In genomic region chr10:84765656-84766055, GRCh38 we compare ENCODE assay signal across 26 cellular contexts.
DNase-seq lines count a peak whose midpoint lies in the region; ATAC-seq, FAIRE-seq and TF ChIP-seq lines count a peak whose summit lies in the region.
"Had no signal": no experiment of that assay in that cellular context is flagged by ENCODE, and none has a peak within 500 bp of the region (broad histone marks: within the 10 kb centered on the region; RNA-seq: fewer than 3 reads in every experiment).

No MANE protein-coding gene starts in this region.

- H3K4me3 Mint-ChIP-seq in Caco-2 (ENCODE audit: unreplicated experiment) (no peak overlapping the region), osteocyte (ENCODE audit: unreplicated experiment) (no peak overlapping the region)
- H3K4me3 Mint-ChIP-seq: B cell; CD4-positive, CD25-positive, alpha-beta regulatory T cell; CD8-positive, alpha-beta T cell; HFFc6 had no signal

- H2AFZ ChIP-seq in hepatocyte: no peak overlapping the region
- no peak overlapping the region for H2AFZ ChIP-seq in HepG2 (ENCODE audit: low read length)
- no peak overlapping the region for H2AFZ ChIP-seq in GM23248

- H3K36me3 ChIP-seq in Caco-2 (ENCODE audit: control insufficient read depth, insufficient read depth, low read length): no peaks in the 10 kb centered on the region
- no peaks in the 10 kb centered on the region for H3K36me3 ChIP-seq in hepatocyte (replicated peaks; ENCODE audit: insufficient read depth, low read depth)
- no peaks in the 10 kb centered on the region for H3K36me3 ChIP-seq in HepG2 (replicated peaks in 1 of 2; ENCODE audit: control insufficient read depth in 1 of 2, insufficient read depth in 2 of 2, low read length in 2 of 2)
- H3K36me3 ChIP-seq in mucosa of descending colon (ENCODE audit: low read depth): no peaks in the 10 kb centered on the region
- H3K36me3 ChIP-seq in GM23248 (ENCODE audit: low read depth): no peaks in the 10 kb centered on the region
- H3K36me3 ChIP-seq: BLaER1, HAP-1 had no signal

- H3K36me3 Mint-ChIP-seq in Caco-2 (ENCODE audit: insufficient read depth, unreplicated experiment): no peaks in the 10 kb centered on the region
- no peaks in the 10 kb centered on the region for H3K36me3 Mint-ChIP-seq in osteocyte (ENCODE audit: unreplicated experiment)
- H3K36me3 Mint-ChIP-seq: CD4-positive, CD25-positive, alpha-beta regulatory T cell; CD8-positive, alpha-beta T cell had no signal

- no peak for TF ChIP-seq POLR2A in HepG2 (IDR thresholded peaks at IDR 0.05; ENCODE audit: insufficient read depth in 1 of 2, low read depth in 2 of 2, low read length in 2 of 2)

- H3K27me3 Mint-ChIP-seq in Caco-2 (ENCODE audit: insufficient read depth, unreplicated experiment): no peaks in the 10 kb centered on the region
- no peaks in the 10 kb centered on the region for H3K27me3 Mint-ChIP-seq in osteocyte (ENCODE audit: unreplicated experiment)
- H3K27me3 Mint-ChIP-seq: B cell; CD4-positive, CD25-positive, alpha-beta regulatory T cell had no signal

- H3K9me3 Mint-ChIP-seq in Caco-2 (ENCODE audit: unreplicated experiment) (peaks cover 24% of the 10 kb centered on the region), osteocyte (ENCODE audit: unreplicated experiment) (no peaks in the 10 kb centered on the region)
- H3K9me3 Mint-ChIP-seq: CD8-positive, alpha-beta T cell had no signal

- no peak for FAIRE-seq in HepG2 (lab: Jason Lieb, UNC)
- FAIRE-seq: A204.1, D721Med, GM12891, GM18507, H54 had no signal

- no peaks in the 10 kb centered on the region for H3K9me2 ChIP-seq in hepatocyte (replicated peaks; ENCODE audit: insufficient read depth)
- no peaks in the 10 kb centered on the region for H3K9me2 ChIP-seq in GM23248 (ENCODE audit: insufficient read depth)

- no peaks in the 10 kb centered on the region for H4K20me1 ChIP-seq in hepatocyte (ENCODE audit: insufficient read depth, poor library complexity, severe bottlenecking)
- no peaks in the 10 kb centered on the region for H4K20me1 ChIP-seq in HepG2 (ENCODE audit: insufficient read depth, low read length)
- H4K20me1 ChIP-seq in GM23248 (ENCODE audit: insufficient read depth): no peaks in the 10 kb centered on the region
- H4K20me1 ChIP-seq: BLaER1 had no signal

- intact Hi-C loops in Caco-2 (cut with micrococcal nuclease; ENCODE audit: unreplicated experiment) (no loop called here), HepG2 (cut with micrococcal nuclease; ENCODE audit: unreplicated experiment) (no loop called here), mucosa of descending colon (cut with DNase I, micrococcal nuclease) (no loop called here), left cardiac atrium (cut with DNase I) (no loop called here)

- H3K4me2 ChIP-seq in hepatocyte: no peak overlapping the region
- H3K4me2 ChIP-seq in HepG2 (ENCODE audit: low read depth, low read length): no peak overlapping the region
- no peak overlapping the region for H3K4me2 ChIP-seq in GM23248 (ENCODE audit: unreplicated experiment)
- H3K4me2 ChIP-seq: BLaER1 had no signal

- H3K4me1 ChIP-seq in Caco-2: peaks cover 19% of the 10 kb centered on the region
- peaks cover 7% of the 10 kb centered on the region for H3K4me1 ChIP-seq in hepatocyte (ENCODE audit: insufficient read depth)
- H3K4me1 ChIP-seq in HepG2 (ENCODE audit: insufficient read depth, low read length): peaks cover 20% of the 10 kb centered on the region
- no peaks in the 10 kb centered on the region for H3K4me1 ChIP-seq in mucosa of descending colon (ENCODE audit: low read depth)
- H3K4me1 ChIP-seq in GM23248 (ENCODE audit: insufficient read depth): no peaks in the 10 kb centered on the region
- H3K4me1 ChIP-seq: HAP-1 had no signal

- ATAC-seq in HepG2 (peak; percentile 50; the same call in 2 of the 3 replicates), mucosa of descending colon (peak; percentile 36), left cardiac atrium (no peak)
- ATAC-seq: CD8-positive, alpha-beta T cell had no signal

- CTCF ChIA-PET in Caco-2 (lab: Charles Lee): interaction anchor here (1.0 kb wide), 1 partner anchor 152 kb away, joined by 3 read pairs; no protein-coding TSS in a partner anchor
- CTCF ChIA-PET in HepG2 (lab: Yijun Ruan, JAX; ENCODE audit: low intra/inter-chr PET ratio, low total read pairs): no interaction called here

- DNase-seq in Caco-2 (no peak), hepatocyte (ENCODE audit: low spot score) (peak; percentile 23), HepG2 (ENCODE audit: low spot score) (no peak), mucosa of descending colon (peak in 1 of 3 donors; percentile 30), GM23248 (no peak), left cardiac atrium (no peak), GF-D8 (lab: John Stamatoyannopoulos, UW) (no peak), osteocyte (ENCODE audit: extremely low spot score, unreplicated experiment) (no peak)
- DNase-seq: CD4-positive, CD25-positive, alpha-beta regulatory T cell; CD8-positive, alpha-beta T cell; DMS 273 treated with DMSO at 0.1 percent for 48 hours; DMS79; EL; GDM1; GOT3; HFFc6 had no signal

- no peak overlapping the region for H3K27ac ChIP-seq in hepatocyte
- H3K27ac ChIP-seq in HepG2 (ENCODE audit: extremely low read length, insufficient read depth, low read length): no peak overlapping the region
- no peak overlapping the region for H3K27ac ChIP-seq in GM23248
- H3K27ac ChIP-seq: 22Rv1, BLaER1, C4-2B had no signal

- POLR2A ChIA-PET in Caco-2 (lab: Charles Lee): no interaction called here
- POLR2A ChIA-PET in HepG2 (lab: Yijun Ruan, JAX): no interaction called here

- no peaks in the 10 kb centered on the region for H3F3A ChIP-seq in GM23248 (ENCODE audit: insufficient read depth)

- H3K9me3 ChIP-seq in Caco-2: no peaks in the 10 kb centered on the region
- H3K9me3 ChIP-seq in hepatocyte (ENCODE audit: low read depth): no peaks in the 10 kb centered on the region
- H3K9me3 ChIP-seq in HepG2 (ENCODE audit: low read length): no peaks in the 10 kb centered on the region
- H3K9me3 ChIP-seq in mucosa of descending colon: no peaks in the 10 kb centered on the region
- no peaks in the 10 kb centered on the region for H3K9me3 ChIP-seq in GM23248 (ENCODE audit: low read depth)
- H3K9me3 ChIP-seq: BLaER1, HAP-1 had no signal

- H3K27ac Mint-ChIP-seq in Caco-2 (ENCODE audit: unreplicated experiment) (peak overlapping the region; percentile 6), osteocyte (ENCODE audit: unreplicated experiment) (no peak overlapping the region)
- H3K27ac Mint-ChIP-seq: B cell; CD4-positive, CD25-positive, alpha-beta regulatory T cell; CD8-positive, alpha-beta T cell; HFFc6 had no signal

- BruUV-seq in Caco-2 (replicated peaks; lab: Mats Ljungman, UMichigan) (no TSS peak), HepG2 (replicated peaks; lab: Mats Ljungman, UMichigan) (no TSS peak)

- in situ Hi-C loops in HepG2 (cut with HindIII; ENCODE audit: extremely low pct_ligation_motif_present, low pct_unique_long_range_greater_than_20kb): no loop called here
- in situ Hi-C loops in GM23248 (cut with MboI): no loop called here

- H3K4me1 Mint-ChIP-seq in Caco-2 (ENCODE audit: low read depth, unreplicated experiment) (peaks cover 25% of the 10 kb centered on the region), osteocyte (ENCODE audit: unreplicated experiment) (no peaks in the 10 kb centered on the region)
- H3K4me1 Mint-ChIP-seq: B cell; CD4-positive, CD25-positive, alpha-beta regulatory T cell had no signal

- no peak for TF ChIP-seq EP300 in HepG2 (IDR thresholded peaks at IDR 0.05; ENCODE audit: low read depth in 2 of 2, low read length in 2 of 2)
- TF ChIP-seq EP300 in HepG2 (CRISPR knock-in tag; IDR thresholded peaks at IDR 0.05; ENCODE audit: borderline replicate concordance): no peak

- H3K27me3 ChIP-seq in Caco-2 (replicated peaks; ENCODE audit: control insufficient read depth, insufficient read depth, low read length) (no peaks in the 10 kb centered on the region), hepatocyte (no peaks in the 10 kb centered on the region), HepG2 (ENCODE audit: control insufficient read depth in 1 of 2, insufficient read depth in 2 of 2, low read length in 2 of 2) (no peaks in the 10 kb centered on the region; a peak in 1 of 5 replicates), GM23248 (replicated peaks; ENCODE audit: insufficient read depth) (no peaks in the 10 kb centered on the region)
- H3K27me3 ChIP-seq: BLaER1 had no signal

- H3K4me3 ChIP-seq in Caco-2 (ENCODE audit: low read depth, low read length): no peak overlapping the region
- no peak overlapping the region for H3K4me3 ChIP-seq in hepatocyte
- H3K4me3 ChIP-seq in HepG2 (replicated peaks in 1 of 3; ENCODE audit: insufficient read depth in 1 of 3, low read depth in 2 of 3, low read length in 3 of 3): no peak overlapping the region
- H3K4me3 ChIP-seq in mucosa of descending colon: no peak overlapping the region
- H3K4me3 ChIP-seq in GM23248: no peak overlapping the region
- H3K4me3 ChIP-seq: BLaER1, HAP-1 had no signal

- no peak overlapping the region for H3K9ac ChIP-seq in HepG2 (ENCODE audit: insufficient read depth, low read depth, low read length)
- no peak overlapping the region for H3K9ac ChIP-seq in GM23248
- H3K9ac ChIP-seq: BLaER1 had no signal

- no peak for TF ChIP-seq RAD21 in HepG2 (CRISPR knock-in tag; IDR thresholded peaks at IDR 0.05)

- no peak for TF ChIP-seq CTCF in Caco-2 (IDR thresholded peaks at IDR 0.05; ENCODE audit: insufficient read depth in 1 of 2, low read depth in 1 of 2, low read length in 1 of 2, severe bottlenecking in 1 of 2, unreplicated experiment in 1 of 2)
- TF ChIP-seq CTCF in hepatocyte (IDR thresholded peaks at IDR 0.05; ENCODE audit: poor library complexity): no peak
- no peak for TF ChIP-seq CTCF in HepG2 (CRISPR knock-in tag; IDR thresholded peaks at IDR 0.05)
- TF ChIP-seq CTCF in mucosa of descending colon (IDR thresholded peaks at IDR 0.05): no peak
- TF ChIP-seq CTCF in osteocyte (IDR thresholded peaks at IDR 0.05): no peak

- H3K79me2 ChIP-seq in hepatocyte (no peaks in the 10 kb centered on the region), HepG2 (ENCODE audit: insufficient read depth, low read length) (no peaks in the 10 kb centered on the region), GM23248 (ENCODE audit: insufficient read depth) (no peaks in the 10 kb centered on the region)

Comparison
In these comparisons a context has a peak if more than half of its experiments do, and no peak if none do; other contexts are left out.
1. ATAC-seq: peak in HepG2 (single experiment) and mucosa of descending colon (single experiment); none in left cardiac atrium (0 of 2).